In genomic region chr18:54147439-54147838, GRCh38 we compare ENCODE assay signal across 10 cellular contexts.
DNase-seq lines count a peak whose midpoint lies in the region; ATAC-seq, FAIRE-seq and TF ChIP-seq lines count a peak whose summit lies in the region.
"Had no signal": no experiment of that assay in that cellular context is flagged by ENCODE, and none has a peak within 500 bp of the region (broad histone marks: within the 10 kb centered on the region; RNA-seq: fewer than 3 reads in every experiment).

No MANE protein-coding gene starts in this region.

- WGBS in HepG2 (ENCODE audit: low lambda C conversion rate) = 97% methylated on average over 2 of the region's 2 CpGs

- no peaks in the 10 kb centered on the region for H4K20me1 ChIP-seq in HepG2 (ENCODE audit: insufficient read depth, low read length)

- H3K4me3 ChIP-seq in HepG2 (replicated peaks in 1 of 3; ENCODE audit: insufficient read depth in 1 of 3, low read depth in 2 of 3, low read length in 3 of 3) = no peak overlapping the region
- H3K4me3 ChIP-seq: SK-N-MC had no signal

- intact Hi-C loops in HepG2 (cut with micrococcal nuclease; ENCODE audit: unreplicated experiment) = no loop called here

- H3K79me2 ChIP-seq in HepG2 (ENCODE audit: insufficient read depth, low read length) = no peaks in the 10 kb centered on the region

- in situ Hi-C loops in HepG2 (cut with HindIII; ENCODE audit: extremely low pct_ligation_motif_present, low pct_unique_long_range_greater_than_20kb) = no loop called here

- peaks cover 29% of the 10 kb centered on the region for H3K36me3 Mint-ChIP-seq in stimulated activated naive CD8-positive, alpha-beta T cell treated with anti-CD3 and anti-CD28 coated beads, Interleukin-15, Interleukin-2, amounts not matched to agents 100 ng/mL and 50 ng/mL, for 24 hours (ENCODE audit: low read depth)

- peak overlapping the region; percentile 84 for H3K27ac Mint-ChIP-seq in stimulated activated naive CD8-positive, alpha-beta T cell treated with anti-CD3 and anti-CD28 coated beads, Interleukin-15, Interleukin-2, amounts not matched to agents 100 ng/mL and 50 ng/mL, for 24 hours

- peaks cover 53% of the 10 kb centered on the region for H3K4me1 Mint-ChIP-seq in stimulated activated naive CD8-positive, alpha-beta T cell treated with anti-CD3 and anti-CD28 coated beads, Interleukin-15, Interleukin-2, amounts not matched to agents 100 ng/mL and 50 ng/mL, for 24 hours (ENCODE audit: low read depth)

- no peak for TF ChIP-seq POLR2A in HepG2 (IDR thresholded peaks at IDR 0.05; ENCODE audit: insufficient read depth in 1 of 2, low read depth in 2 of 2, low read length in 2 of 2)

- no peaks in the 10 kb centered on the region for H3K27me3 ChIP-seq in HepG2 (ENCODE audit: control insufficient read depth in 1 of 2, insufficient read depth in 2 of 2, low read length in 2 of 2)

- POLR2A ChIA-PET in HepG2 (lab: Yijun Ruan, JAX) = no interaction called here

- H3K27me3 Mint-ChIP-seq in stimulated activated naive CD8-positive, alpha-beta T cell treated with anti-CD3 and anti-CD28 coated beads, Interleukin-15, Interleukin-2, amounts not matched to agents 100 ng/mL and 50 ng/mL, for 24 hours = no peaks in the 10 kb centered on the region

- no peak for TF ChIP-seq CTCF in HepG2 (CRISPR knock-in tag; IDR thresholded peaks at IDR 0.05)

- ATAC-seq in HG02642 (IDR thresholded peaks at IDR 0.05; ENCODE audit: poor library complexity, unreplicated experiment) = peak; percentile 87
- no peak for ATAC-seq in HepG2

- no peak overlapping the region for H3K4me2 ChIP-seq in HepG2 (ENCODE audit: low read depth, low read length)

- H3K9me3 Mint-ChIP-seq in stimulated activated naive CD8-positive, alpha-beta T cell treated with anti-CD3 and anti-CD28 coated beads, Interleukin-15, Interleukin-2, amounts not matched to agents 100 ng/mL and 50 ng/mL, for 24 hours = peaks cover 6% of the 10 kb centered on the region

- no peak overlapping the region for H2AFZ ChIP-seq in HepG2 (ENCODE audit: low read length)

- no peak overlapping the region for H3K9ac ChIP-seq in HepG2 (ENCODE audit: insufficient read depth, low read depth, low read length)

- no peak overlapping the region for H3K27ac ChIP-seq in HepG2 (ENCODE audit: extremely low read length, insufficient read depth, low read length)
- H3K27ac ChIP-seq: C4-2B, SK-N-MC had no signal

- H3K36me3 ChIP-seq in HepG2 (replicated peaks in 1 of 2; ENCODE audit: control insufficient read depth in 1 of 2, insufficient read depth in 2 of 2, low read length in 2 of 2) = no peaks in the 10 kb centered on the region

- TF ChIP-seq RAD21 in HepG2 (CRISPR knock-in tag; IDR thresholded peaks at IDR 0.05) = no peak

- peak overlapping the region; percentile 0 for H3K4me3 Mint-ChIP-seq in stimulated activated naive CD8-positive, alpha-beta T cell treated with anti-CD3 and anti-CD28 coated beads, Interleukin-15, Interleukin-2, amounts not matched to agents 100 ng/mL and 50 ng/mL, for 24 hours

- TF ChIP-seq EP300 in HepG2 (IDR thresholded peaks at IDR 0.05; ENCODE audit: low read depth in 2 of 2, low read length in 2 of 2) (no peak), HepG2 (CRISPR knock-in tag; IDR thresholded peaks at IDR 0.05; ENCODE audit: borderline replicate concordance) (no peak)

- no TSS peak for BruUV-seq in HepG2 (replicated peaks; lab: Mats Ljungman, UMichigan)

- CTCF ChIA-PET in HepG2 (lab: Yijun Ruan, JAX; ENCODE audit: low intra/inter-chr PET ratio, low total read pairs) = no interaction called here

- 0 out of 2 replicates have a peak, but pooled peaks cover 4% of the 10 kb centered on the region for H3K9me3 ChIP-seq in HepG2 (ENCODE audit: low read length)

- FAIRE-seq in HepG2 (lab: Jason Lieb, UNC) = no peak

- H3K4me1 ChIP-seq in HepG2 (ENCODE audit: insufficient read depth, low read length) = no peaks in the 10 kb centered on the region

- peak; percentile 6 to 13 for DNase-seq in stimulated activated CD4-positive, alpha-beta T cell treated with anti-CD3 and anti-CD28 coated beads, Interleukin-12 subunit alpha, Interleukin-12 subunit beta, amount 100 ng/mL, for 24 hours (ENCODE audit: low read depth in 2 of 2)
- DNase-seq in stimulated activated CD4-positive, alpha-beta T cell treated with anti-CD3 and anti-CD28 coated beads, Interleukin-12 subunit alpha, Interleukin-12 subunit beta, amount 100 ng/mL, for 4 hours = no peak
- DNase-seq in LHCN-M2 (ENCODE audit: low read depth) = peak; percentile 81
- DNase-seq in LoVo (ENCODE audit: low spot score) = no peak
- no peak for DNase-seq in NCI-H2196 (lab: John Stamatoyannopoulos, UW; ENCODE audit: unreplicated experiment)
- no peak for DNase-seq in HepG2 (ENCODE audit: low spot score)

TF ChIP-seq in HepG2, 621 proteins besides CTCF, POLR2A, EP300 and RAD21:
- TF ChIP-seq ZNF710 (CRISPR knock-in tag; IDR thresholded peaks at IDR 0.05; ENCODE audit: borderline replicate concordance) = no peak
- no peak for TF ChIP-seq ZNF326 (CRISPR knock-in tag; IDR thresholded peaks at IDR 0.05; ENCODE audit: borderline replicate concordance)

Comparison
In these comparisons a context has a peak if more than half of its experiments do, and no peak if none do; other contexts are left out.
1. DNase-seq: peak in stimulated activated CD4-positive, alpha-beta T cell treated with anti-CD3 and anti-CD28 coated beads, Interleukin-12 subunit alpha, Interleukin-12 subunit beta, amount 100 ng/mL, for 24 hours (2 of 2) and LHCN-M2 (single experiment); none in stimulated activated CD4-positive, alpha-beta T cell treated with anti-CD3 and anti-CD28 coated beads, Interleukin-12 subunit alpha, Interleukin-12 subunit beta, amount 100 ng/mL, for 4 hours (single experiment), LoVo (single experiment), NCI-H2196 (single experiment) and HepG2 (single experiment).